ENCODE assay signal across 15 cellular contexts in genomic region chr22:49296561-49296960, GRCh38.
"Had no signal": no experiment of that assay in that cellular context is flagged by ENCODE, and none has a peak within 500 bp of the region (broad histone marks: within the 10 kb centered on the region; RNA-seq: fewer than 3 reads in every experiment).

No MANE protein-coding gene starts in this region.

- H3K9me3 ChIP-seq: body of pancreas had no signal

- H3K4me3 Mint-ChIP-seq: activated CD4-positive, alpha-beta memory T cell treated with anti-CD3 and anti-CD28 coated beads, Interleukin-2, amount 10 ng/mL, durations not matched to agents 7 days and 5 days; activated CD4-positive, alpha-beta T cell treated with anti-CD3 and anti-CD28 coated beads for 36 hours; memory B cell; nephron progenitor cell; T-cell had no signal

- H3K27ac ChIP-seq: body of pancreas, dorsolateral prefrontal cortex, foreskin keratinocyte had no signal

- H3K4me1 Mint-ChIP-seq: activated CD4-positive, alpha-beta memory T cell treated with anti-CD3 and anti-CD28 coated beads, Interleukin-2, amount 10 ng/mL, durations not matched to agents 7 days and 5 days; activated CD4-positive, alpha-beta T cell treated with anti-CD3 and anti-CD28 coated beads for 36 hours; memory B cell; T-cell had no signal

- H3K27me3 ChIP-seq: body of pancreas, foreskin keratinocyte had no signal

- H3K4me1 ChIP-seq: body of pancreas, foreskin keratinocyte had no signal

- H3K36me3 Mint-ChIP-seq: memory B cell, T-cell had no signal

- ATAC-seq: activated CD4-positive, alpha-beta T cell treated with anti-CD3 and anti-CD28 coated beads for 36 hours; body of pancreas; foreskin keratinocyte; left colon; T-cell had no signal

- DNase-seq: activated CD4-positive, alpha-beta T cell treated with anti-CD3 and anti-CD28 coated beads for 36 hours; activated naive CD4-positive, alpha-beta T cell treated with anti-CD3 and anti-CD28 coated beads, Interleukin-2, amount 50 U/mL, for 16 hours; amniotic stem cell; body of pancreas; foreskin keratinocyte; nephron progenitor cell; retina; stimulated activated CD4-positive, alpha-beta T cell treated with anti-CD3 and anti-CD28 coated beads, Interleukin-4, amount 100 ng/mL, for 4 hours; T1000; trophoblast cell had no signal

- H3K27ac Mint-ChIP-seq: activated CD4-positive, alpha-beta memory T cell treated with anti-CD3 and anti-CD28 coated beads, Interleukin-2, amount 10 ng/mL, durations not matched to agents 7 days and 5 days; activated CD4-positive, alpha-beta T cell treated with anti-CD3 and anti-CD28 coated beads for 36 hours; memory B cell; nephron progenitor cell; T-cell had no signal

- H3K27me3 Mint-ChIP-seq: activated CD4-positive, alpha-beta memory T cell treated with anti-CD3 and anti-CD28 coated beads, Interleukin-2, amount 10 ng/mL, durations not matched to agents 7 days and 5 days had no signal

- H3K4me3 ChIP-seq: body of pancreas, dorsolateral prefrontal cortex had no signal

- H3K9me3 Mint-ChIP-seq: activated CD4-positive, alpha-beta memory T cell treated with anti-CD3 and anti-CD28 coated beads, Interleukin-2, amount 10 ng/mL, durations not matched to agents 7 days and 5 days had no signal
